ENCODE assay signal across 1 cellular context in the genomic region with DNA sequence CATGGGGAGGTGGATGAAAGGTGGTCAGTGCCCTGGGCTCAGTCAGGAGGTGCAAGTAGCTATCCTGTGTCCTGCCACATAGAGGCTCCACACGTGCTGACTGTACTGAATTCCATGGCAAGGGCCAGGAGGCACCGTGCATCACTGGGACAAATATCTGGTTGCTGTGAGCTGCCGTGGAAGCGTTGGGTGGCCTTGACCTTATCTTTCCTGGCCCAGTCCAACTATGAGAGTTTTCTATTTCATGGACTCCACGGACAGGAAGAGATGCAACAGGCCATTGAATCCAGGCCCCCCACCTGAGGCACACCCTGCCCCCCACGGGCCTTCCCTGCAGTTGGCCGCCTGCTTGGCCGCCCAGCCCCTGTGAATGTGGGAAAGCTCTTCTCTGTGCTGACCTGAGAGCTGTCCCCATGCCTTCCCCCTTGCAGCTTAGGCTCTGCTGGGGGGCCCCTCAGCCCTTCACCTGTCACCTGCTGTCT.
TF ChIP-seq lines count a peak whose summit lies in the region.

No MANE protein-coding gene starts in this region.

TF ChIP-seq in HepG2, 621 proteins besides CTCF, POLR2A, EP300 and RAD21 (continued from another document and continues in another):
- TF ChIP-seq, protein P1, sequence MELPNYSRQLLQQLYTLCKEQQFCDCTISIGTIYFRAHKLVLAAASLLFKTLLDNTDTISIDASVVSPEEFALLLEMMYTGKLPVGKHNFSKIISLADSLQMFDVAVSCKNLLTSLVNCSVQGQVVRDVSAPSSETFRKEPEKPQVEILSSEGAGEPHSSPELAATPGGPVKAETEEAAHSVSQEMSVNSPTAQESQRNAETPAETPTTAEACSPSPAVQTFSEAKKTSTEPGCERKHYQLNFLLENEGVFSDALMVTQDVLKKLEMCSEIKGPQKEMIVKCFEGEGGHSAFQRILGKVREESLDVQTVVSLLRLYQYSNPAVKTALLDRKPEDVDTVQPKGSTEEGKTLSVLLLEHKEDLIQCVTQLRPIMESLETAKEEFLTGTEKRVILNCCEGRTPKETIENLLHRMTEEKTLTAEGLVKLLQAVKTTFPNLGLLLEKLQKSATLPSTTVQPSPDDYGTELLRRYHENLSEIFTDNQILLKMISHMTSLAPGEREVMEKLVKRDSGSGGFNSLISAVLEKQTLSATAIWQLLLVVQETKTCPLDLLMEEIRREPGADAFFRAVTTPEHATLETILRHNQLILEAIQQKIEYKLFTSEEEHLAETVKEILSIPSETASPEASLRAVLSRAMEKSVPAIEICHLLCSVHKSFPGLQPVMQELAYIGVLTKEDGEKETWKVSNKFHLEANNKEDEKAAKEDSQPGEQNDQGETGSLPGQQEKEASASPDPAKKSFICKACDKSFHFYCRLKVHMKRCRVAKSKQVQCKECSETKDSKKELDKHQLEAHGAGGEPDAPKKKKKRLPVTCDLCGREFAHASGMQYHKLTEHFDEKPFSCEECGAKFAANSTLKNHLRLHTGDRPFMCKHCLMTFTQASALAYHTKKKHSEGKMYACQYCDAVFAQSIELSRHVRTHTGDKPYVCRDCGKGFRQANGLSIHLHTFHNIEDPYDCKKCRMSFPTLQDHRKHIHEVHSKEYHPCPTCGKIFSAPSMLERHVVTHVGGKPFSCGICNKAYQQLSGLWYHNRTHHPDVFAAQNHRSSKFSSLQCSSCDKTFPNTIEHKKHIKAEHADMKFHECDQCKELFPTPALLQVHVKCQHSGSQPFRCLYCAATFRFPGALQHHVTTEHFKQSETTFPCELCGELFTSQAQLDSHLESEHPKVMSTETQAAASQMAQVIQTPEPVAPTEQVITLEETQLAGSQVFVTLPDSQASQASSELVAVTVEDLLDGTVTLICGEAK (IDR thresholded peaks at IDR 0.05) = no peak
- TF ChIP-seq, protein P1 (CRISPR knock-in tag; IDR thresholded peaks at IDR 0.05) = no peak
- TF ChIP-seq KLF13 (CRISPR knock-in tag; IDR thresholded peaks at IDR 0.05) (no peak), ZSCAN9 (CRISPR knock-in tag; IDR thresholded peaks at IDR 0.05; ENCODE audit: borderline replicate concordance) (no peak), GMEB1 (CRISPR knock-in tag; IDR thresholded peaks at IDR 0.05; ENCODE audit: borderline replicate concordance) (peak; percentile 34; the same call in 1 of the 2 replicates), AGO2 (optimal IDR thresholded peaks at IDR 0.05; ENCODE audit: low read depth, low read length) (no peak), NKX3-1 (CRISPR knock-in tag; IDR thresholded peaks at IDR 0.05) (no peak), MXI1 (IDR thresholded peaks at IDR 0.05; ENCODE audit: borderline replicate concordance, low read depth, low read length) (peak; percentile 20; the same call in 1 of the 3 replicates), ZNF331 (CRISPR knock-in tag; IDR thresholded peaks at IDR 0.05) (peak; percentile 23; the same call in 1 of the 2 replicates), THAP9 (CRISPR knock-in tag; IDR thresholded peaks at IDR 0.05; ENCODE audit: borderline replicate concordance) (no peak), ZNF251 (CRISPR knock-in tag; IDR thresholded peaks at IDR 0.05) (no peak), NBN (conservative IDR thresholded peaks at IDR 0.05) (no peak), NONO (IDR thresholded peaks at IDR 0.05) (no peak), NONO (CRISPR knock-in tag; conservative IDR thresholded peaks at IDR 0.05) (0 out of 2 replicates have a peak, but pooled peaks have one; percentile 37), ZNF749 (CRISPR knock-in tag; IDR thresholded peaks at IDR 0.05; ENCODE audit: borderline replicate concordance) (no peak), ZNF747 (CRISPR knock-in tag; IDR thresholded peaks at IDR 0.05; ENCODE audit: borderline replicate concordance) (no peak), ATAD3A (CRISPR knock-in tag; IDR thresholded peaks at IDR 0.05) (no peak), THAP11 (CRISPR knock-in tag; IDR thresholded peaks at IDR 0.05) (no peak), RXRA (CRISPR knock-in tag; IDR thresholded peaks at IDR 0.05) (peak; percentile 72), ZNF17 (CRISPR knock-in tag; IDR thresholded peaks at IDR 0.05) (no peak), ZNF891 (CRISPR knock-in tag; IDR thresholded peaks at IDR 0.05) (no peak), POGZ (CRISPR knock-in tag; IDR thresholded peaks at IDR 0.05) (no peak), STAT6 (CRISPR knock-in tag; IDR thresholded peaks at IDR 0.05; ENCODE audit: borderline replicate concordance) (no peak), ZNF737 (CRISPR knock-in tag; IDR thresholded peaks at IDR 0.05; ENCODE audit: borderline replicate concordance) (no peak), ZNF335 (CRISPR knock-in tag; IDR thresholded peaks at IDR 0.05) (no peak), ZNF546 (CRISPR knock-in tag; conservative IDR thresholded peaks at IDR 0.05) (no peak), ZNF431 (CRISPR knock-in tag; IDR thresholded peaks at IDR 0.05; ENCODE audit: borderline replicate concordance, low read depth) (no peak), ZNF691 (CRISPR knock-in tag; IDR thresholded peaks at IDR 0.05; ENCODE audit: borderline replicate concordance, low read depth) (no peak), NFKB2 (CRISPR knock-in tag; IDR thresholded peaks at IDR 0.05; ENCODE audit: borderline replicate concordance) (no peak), ZFP41 (CRISPR knock-in tag; IDR thresholded peaks at IDR 0.05; ENCODE audit: borderline replicate concordance) (no peak), PAF1 (CRISPR knock-in tag; IDR thresholded peaks at IDR 0.05) (no peak), ZNF275 (CRISPR knock-in tag; IDR thresholded peaks at IDR 0.05; ENCODE audit: borderline replicate concordance) (no peak), ZNF782 (CRISPR knock-in tag; IDR thresholded peaks at IDR 0.05; ENCODE audit: borderline replicate concordance) (no peak), MXD4 (CRISPR knock-in tag; IDR thresholded peaks at IDR 0.05) (no peak), CBFB (CRISPR knock-in tag; IDR thresholded peaks at IDR 0.05) (no peak), SPEN (CRISPR knock-in tag; IDR thresholded peaks at IDR 0.05; ENCODE audit: low read depth) (no peak), FOSL2 (CRISPR knock-in tag; IDR thresholded peaks at IDR 0.05) (0 out of 2 replicates have a peak, but pooled peaks have one; percentile 26), RBM39 (IDR thresholded peaks at IDR 0.05; ENCODE audit: low read depth, low read length, poor library complexity, severe bottlenecking) (no peak), NFE2L1 (CRISPR knock-in tag; IDR thresholded peaks at IDR 0.05; ENCODE audit: borderline replicate concordance) (no peak; the same call in 1 of the 2 replicates), ZNF343 (CRISPR knock-in tag; IDR thresholded peaks at IDR 0.05) (0 out of 2 replicates have a peak, but pooled peaks have one; percentile 33), ZNF180 (CRISPR knock-in tag; IDR thresholded peaks at IDR 0.05; ENCODE audit: borderline replicate concordance, low read depth) (no peak), XRCC5 (optimal IDR thresholded peaks at IDR 0.05; ENCODE audit: low read length) (no peak)
- TF ChIP-seq, protein P2, sequence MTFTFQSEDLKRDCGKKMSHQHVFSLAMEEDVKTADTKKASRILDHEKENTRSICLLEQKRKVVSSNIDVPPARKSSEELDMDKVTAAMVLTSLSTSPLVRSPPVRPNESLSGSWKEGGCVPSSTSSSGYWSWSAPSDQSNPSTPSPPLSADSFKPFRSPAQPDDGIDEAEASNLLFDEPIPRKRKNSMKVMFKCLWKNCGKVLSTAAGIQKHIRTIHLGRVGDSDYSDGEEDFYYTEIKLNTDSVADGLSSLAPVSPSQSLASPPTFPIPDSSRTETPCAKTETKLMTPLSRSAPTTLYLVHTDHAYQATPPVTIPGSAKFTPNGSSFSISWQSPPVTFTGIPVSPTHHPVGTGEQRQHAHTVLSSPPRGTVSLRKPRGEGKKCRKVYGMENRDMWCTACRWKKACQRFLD (CRISPR knock-in tag; IDR thresholded peaks at IDR 0.05; ENCODE audit: borderline replicate concordance) = no peak; the same call in 1 of the 2 replicates
